Comparison of ENCODE assay signal across 40 cellular contexts in the genomic region with DNA sequence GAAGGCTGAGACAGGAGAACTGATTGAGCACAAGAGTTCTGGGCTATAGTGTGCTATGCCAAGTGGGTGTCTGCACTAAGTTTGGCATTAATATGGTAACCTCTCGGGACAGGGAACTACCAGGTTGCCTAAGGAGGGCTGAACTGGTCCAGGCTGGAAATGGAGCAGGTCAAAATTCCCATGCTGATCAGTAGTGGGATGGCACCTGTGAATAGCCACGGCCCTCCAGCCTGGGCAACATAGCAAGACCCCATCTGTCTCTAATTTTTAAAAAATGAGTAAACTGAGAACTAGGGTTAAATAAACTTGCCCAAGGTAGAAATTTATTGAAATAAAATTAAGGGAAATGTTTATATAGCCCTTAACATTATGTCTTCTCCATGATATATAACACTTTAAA.
"Had no signal": no experiment of that assay in that cellular context is flagged by ENCODE, and none has a peak within 500 bp of the region (broad histone marks: within the 10 kb centered on the region; RNA-seq: fewer than 3 reads in every experiment).

No MANE protein-coding gene starts in this region.

- H3K36me3 Mint-ChIP-seq: activated naive CD4-positive, alpha-beta T cell treated with anti-CD3 and anti-CD28 coated beads, Interleukin-2, amount 10 ng/mL, durations not matched to agents 7 days and 5 days; activated naive CD4-positive, alpha-beta T cell treated with anti-CD3 and anti-CD28 coated beads, Interleukin-2, amount 50 U/mL, for 24 hours; activated naive CD4-positive, alpha-beta T cell treated with anti-CD3 and anti-CD28 coated beads, Interleukin-2, amount 50 U/mL, for 72 hours; activated naive CD8-positive, alpha-beta T cell; activated naive CD8-positive, alpha-beta T cell treated with anti-CD3 and anti-CD28 coated beads for 36 hours; activated naive CD8-positive, alpha-beta T cell treated with anti-CD3 and anti-CD28 coated beads, Interleukin-2, amount 10 ng/mL, durations not matched to agents 7 days and 5 days; brain had no signal

- H3K27ac ChIP-seq: adrenal gland, ascending aorta, body of pancreas, brain microvascular endothelial cell, breast epithelium, cardiac muscle cell had no signal

- H3K27me3 Mint-ChIP-seq: activated naive CD4-positive, alpha-beta T cell treated with anti-CD3 and anti-CD28 coated beads, Interleukin-2, amount 10 ng/mL, durations not matched to agents 7 days and 5 days; activated naive CD4-positive, alpha-beta T cell treated with anti-CD3 and anti-CD28 coated beads, Interleukin-2, amount 50 U/mL, for 24 hours; activated naive CD8-positive, alpha-beta T cell; activated naive CD8-positive, alpha-beta T cell treated with anti-CD3 and anti-CD28 coated beads for 36 hours; activated naive CD8-positive, alpha-beta T cell treated with anti-CD3 and anti-CD28 coated beads, Interleukin-2, amount 50 U/mL, for 24 hours; activated T-cell treated with anti-CD3 and anti-CD28 coated beads, Interleukin-2, amount 50 U/mL, for 24 hours; activated T-helper 17 cell treated with anti-CD3 and anti-CD28 coated beads, Interleukin-2, amount 50 U/mL, for 72 hours had no signal

- H3K27ac Mint-ChIP-seq: activated naive CD4-positive, alpha-beta T cell treated with anti-CD3 and anti-CD28 coated beads for 36 hours; activated naive CD4-positive, alpha-beta T cell treated with anti-CD3 and anti-CD28 coated beads, Interleukin-2, amount 10 ng/mL, durations not matched to agents 7 days and 5 days; activated naive CD4-positive, alpha-beta T cell treated with anti-CD3 and anti-CD28 coated beads, Interleukin-2, amount 50 U/mL, for 24 hours; activated naive CD4-positive, alpha-beta T cell treated with anti-CD3 and anti-CD28 coated beads, Interleukin-2, amount 50 U/mL, for 72 hours; activated naive CD8-positive, alpha-beta T cell; activated naive CD8-positive, alpha-beta T cell treated with anti-CD3 and anti-CD28 coated beads for 36 hours; activated naive CD8-positive, alpha-beta T cell treated with anti-CD3 and anti-CD28 coated beads, Interleukin-2, amount 10 ng/mL, durations not matched to agents 7 days and 5 days; activated naive CD8-positive, alpha-beta T cell treated with anti-CD3 and anti-CD28 coated beads, Interleukin-2, amount 50 U/mL, for 24 hours; activated T-cell treated with anti-CD3 and anti-CD28 coated beads, Interleukin-2, amount 50 U/mL, for 24 hours; activated T-cell treated with anti-CD3 and anti-CD28 coated beads, Interleukin-2, amount 50 U/mL, for 72 hours; activated T-helper 1 cell treated with anti-CD3 and anti-CD28 coated beads, Interleukin-12 subunit alpha, Interleukin-12 subunit beta, Interleukin-2, Interleukin-4 antibody, amounts not matched to agents 30 ng/mL and 10 ng/mL and 1 ng/mL, durations not matched to agents 14 hours and 24 hours and 36 hours; activated T-helper 17 cell treated with anti-CD3 and anti-CD28 coated beads, Interleukin-2, amount 50 U/mL, for 72 hours; activated T-helper 2 cell treated with anti-CD3 and anti-CD28 coated beads, Interferon-gamma antibody, Interleukin-2, Interleukin-4, amounts not matched to agents 10 μg/mL and 5 μg/mL and 100 μg/mL, durations not matched to agents 14 hours and 24 hours and 36 hours; brain had no signal

- H3K4me1 ChIP-seq: adrenal gland, ascending aorta, body of pancreas, breast epithelium had no signal

- FAIRE-seq: astrocyte, bronchial epithelial cell had no signal

- H3K4me3 Mint-ChIP-seq: activated naive CD4-positive, alpha-beta T cell treated with anti-CD3 and anti-CD28 coated beads for 36 hours; activated naive CD4-positive, alpha-beta T cell treated with anti-CD3 and anti-CD28 coated beads, Interleukin-2, amount 10 ng/mL, durations not matched to agents 7 days and 5 days; activated naive CD4-positive, alpha-beta T cell treated with anti-CD3 and anti-CD28 coated beads, Interleukin-2, amount 50 U/mL, for 24 hours; activated naive CD8-positive, alpha-beta T cell; activated naive CD8-positive, alpha-beta T cell treated with anti-CD3 and anti-CD28 coated beads for 36 hours; activated naive CD8-positive, alpha-beta T cell treated with anti-CD3 and anti-CD28 coated beads, Interleukin-2, amount 10 ng/mL, durations not matched to agents 7 days and 5 days; activated naive CD8-positive, alpha-beta T cell treated with anti-CD3 and anti-CD28 coated beads, Interleukin-2, amount 50 U/mL, for 24 hours; activated T-cell treated with anti-CD3 and anti-CD28 coated beads, Interleukin-2, amount 50 U/mL, for 24 hours; activated T-cell treated with anti-CD3 and anti-CD28 coated beads, Interleukin-2, amount 50 U/mL, for 4 hours; activated T-cell treated with anti-CD3 and anti-CD28 coated beads, Interleukin-2, amount 50 U/mL, for 72 hours; activated T-helper 1 cell treated with anti-CD3 and anti-CD28 coated beads, Interleukin-12 subunit alpha, Interleukin-12 subunit beta, Interleukin-2, Interleukin-4 antibody, amounts not matched to agents 30 ng/mL and 10 ng/mL and 1 ng/mL, durations not matched to agents 14 hours and 24 hours and 36 hours; activated T-helper 17 cell treated with anti-CD3 and anti-CD28 coated beads, Interleukin-2, amount 50 U/mL, for 72 hours; brain; central memory CD8-positive, alpha-beta T cell had no signal

- ATAC-seq: activated naive CD4-positive, alpha-beta T cell treated with anti-CD3 and anti-CD28 coated beads, Interleukin-2, amount 50 U/mL, for 72 hours; activated naive CD8-positive, alpha-beta T cell treated with anti-CD3 and anti-CD28 coated beads, Interleukin-2, amount 50 U/mL, for 24 hours; activated T-cell treated with anti-CD3 and anti-CD28 coated beads, Interleukin-2, amount 50 U/mL, for 4 hours; activated T-cell treated with anti-CD3 and anti-CD28 coated beads, Interleukin-2, amount 50 U/mL, for 72 hours; activated T-helper 17 cell treated with anti-CD3 and anti-CD28 coated beads, Interleukin-2, amount 50 U/mL, for 72 hours; body of pancreas had no signal

- H3K36me3 ChIP-seq: adrenal gland, ascending aorta, brain microvascular endothelial cell, breast epithelium, cardiac muscle cell had no signal

- H3K4me1 Mint-ChIP-seq: activated naive CD4-positive, alpha-beta T cell treated with anti-CD3 and anti-CD28 coated beads, Interleukin-2, amount 10 ng/mL, durations not matched to agents 7 days and 5 days; activated naive CD4-positive, alpha-beta T cell treated with anti-CD3 and anti-CD28 coated beads, Interleukin-2, amount 50 U/mL, for 24 hours; activated naive CD8-positive, alpha-beta T cell treated with anti-CD3 and anti-CD28 coated beads for 36 hours; activated naive CD8-positive, alpha-beta T cell treated with anti-CD3 and anti-CD28 coated beads, Interleukin-2, amount 10 ng/mL, durations not matched to agents 7 days and 5 days; activated naive CD8-positive, alpha-beta T cell treated with anti-CD3 and anti-CD28 coated beads, Interleukin-2, amount 50 U/mL, for 24 hours; activated T-helper 17 cell treated with anti-CD3 and anti-CD28 coated beads, Interleukin-2, amount 50 U/mL, for 72 hours; brain; central memory CD8-positive, alpha-beta T cell had no signal

- H3K27me3 ChIP-seq: adrenal gland, ascending aorta, body of pancreas, brain microvascular endothelial cell, breast epithelium, cardiac muscle cell had no signal

- H3K9me3 ChIP-seq: adrenal gland, ascending aorta, body of pancreas, breast epithelium had no signal

- H3K4me3 ChIP-seq: adrenal gland, ascending aorta, body of pancreas, breast epithelium, cardiac muscle cell had no signal

- DNase-seq: activated effector memory CD4-positive, alpha-beta T cell treated with anti-CD3 and anti-CD28 coated beads, Interleukin-2, amount 50 U/mL, for 16 hours; activated effector memory CD4-positive, alpha-beta T cell treated with Interleukin-2 at 50 U/mL for 16 hours; activated gamma-delta T cell; activated gamma-delta T cell treated with Interleukin-2 at 50 U/mL for 16 hours; activated naive CD4-positive, alpha-beta T cell; activated naive CD4-positive, alpha-beta T cell treated with anti-CD3 and anti-CD28 coated beads for 36 hours; activated naive CD4-positive, alpha-beta T cell treated with anti-CD3 and anti-CD28 coated beads, Interleukin-2, amount 10 ng/mL, durations not matched to agents 7 days and 5 days; activated naive CD4-positive, alpha-beta T cell treated with anti-CD3 and anti-CD28 coated beads, Interleukin-2, amount 50 U/mL, for 16 hours; activated naive CD4-positive, alpha-beta T cell treated with Interleukin-2 at 50 U/mL for 16 hours; activated naive CD8-positive, alpha-beta T cell treated with anti-CD3 and anti-CD28 coated beads for 36 hours; activated naive CD8-positive, alpha-beta T cell treated with anti-CD3 and anti-CD28 coated beads, Interleukin-2, amount 10 ng/mL, durations not matched to agents 7 days and 5 days; activated naive CD8-positive, alpha-beta T cell treated with anti-CD3 and anti-CD28 coated beads, Interleukin-2, amount 50 U/mL, for 24 hours; activated T-cell treated with anti-CD3 and anti-CD28 coated beads, Interleukin-2, amount 50 U/mL, for 1 hour; activated T-cell treated with anti-CD3 and anti-CD28 coated beads, Interleukin-2, amount 50 U/mL, for 24 hours; activated T-cell treated with anti-CD3 and anti-CD28 coated beads, Interleukin-2, amount 50 U/mL, for 4 hours; activated T-cell treated with anti-CD3 and anti-CD28 coated beads, Interleukin-2, amount 50 U/mL, for 48 hours; activated T-cell treated with anti-CD3 and anti-CD28 coated beads, Interleukin-2, amount 50 U/mL, for 72 hours; adrenal gland; amniotic stem cell; amygdala; anterior cingulate cortex; aorta; body of pancreas; brain microvascular endothelial cell; caudate nucleus; central memory CD4-positive, alpha-beta T cell; cerebellar nuclear complex had no signal

- H3K9me3 Mint-ChIP-seq: activated naive CD4-positive, alpha-beta T cell treated with anti-CD3 and anti-CD28 coated beads for 36 hours; activated naive CD4-positive, alpha-beta T cell treated with anti-CD3 and anti-CD28 coated beads, Interleukin-2, amount 10 ng/mL, durations not matched to agents 7 days and 5 days; activated naive CD4-positive, alpha-beta T cell treated with anti-CD3 and anti-CD28 coated beads, Interleukin-2, amount 50 U/mL, for 24 hours; activated naive CD4-positive, alpha-beta T cell treated with anti-CD3 and anti-CD28 coated beads, Interleukin-2, amount 50 U/mL, for 72 hours; activated naive CD8-positive, alpha-beta T cell treated with anti-CD3 and anti-CD28 coated beads for 36 hours; activated naive CD8-positive, alpha-beta T cell treated with anti-CD3 and anti-CD28 coated beads, Interleukin-2, amount 10 ng/mL, durations not matched to agents 7 days and 5 days; activated naive CD8-positive, alpha-beta T cell treated with anti-CD3 and anti-CD28 coated beads, Interleukin-2, amount 50 U/mL, for 24 hours; activated T-cell treated with anti-CD3 and anti-CD28 coated beads, Interleukin-2, amount 50 U/mL, for 24 hours; activated T-cell treated with anti-CD3 and anti-CD28 coated beads, Interleukin-2, amount 50 U/mL, for 4 hours; activated T-cell treated with anti-CD3 and anti-CD28 coated beads, Interleukin-2, amount 50 U/mL, for 72 hours; activated T-helper 1 cell treated with anti-CD3 and anti-CD28 coated beads, Interleukin-12 subunit alpha, Interleukin-12 subunit beta, Interleukin-2, Interleukin-4 antibody, amounts not matched to agents 30 ng/mL and 10 ng/mL and 1 ng/mL, durations not matched to agents 14 hours and 24 hours and 36 hours; activated T-helper 17 cell treated with anti-CD3 and anti-CD28 coated beads, Interleukin-2, amount 50 U/mL, for 72 hours; activated T-helper 2 cell treated with anti-CD3 and anti-CD28 coated beads, Interferon-gamma antibody, Interleukin-2, Interleukin-4, amounts not matched to agents 10 μg/mL and 5 μg/mL and 100 μg/mL, durations not matched to agents 14 hours and 24 hours and 36 hours; brain; central memory CD8-positive, alpha-beta T cell had no signal
